Comparison of ENCODE assay signal across 10 cellular contexts in the genomic region with DNA sequence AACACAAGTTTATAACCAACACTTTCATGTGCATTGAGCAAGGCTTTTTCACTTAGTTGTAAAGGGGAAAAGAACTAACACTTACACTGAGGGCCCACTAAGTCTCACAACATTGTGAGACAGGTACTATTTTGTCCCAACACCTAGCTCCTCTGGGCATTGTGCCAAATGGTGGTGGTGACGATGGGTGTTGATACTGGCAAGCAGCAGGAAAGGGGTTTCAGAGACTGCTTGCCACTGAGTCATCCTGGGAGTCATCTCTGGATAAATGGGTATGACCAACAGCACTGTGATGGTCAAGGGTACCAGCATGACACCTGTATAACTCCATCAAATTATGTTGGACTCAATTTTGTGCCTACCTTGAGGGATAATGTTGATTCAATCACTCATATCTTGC.
DNase-seq lines count a peak whose midpoint lies in the region; ATAC-seq, FAIRE-seq and TF ChIP-seq lines count a peak whose summit lies in the region.
"Had no signal": no experiment of that assay in that cellular context is flagged by ENCODE, and none has a peak within 500 bp of the region (broad histone marks: within the 10 kb centered on the region; RNA-seq: fewer than 3 reads in every experiment).

No MANE protein-coding gene starts in this region.

- no peak overlapping the region for H3K14ac ChIP-seq in IMR-90 (replicated peaks; ENCODE audit: low read depth, low read length)

- H3K36me3 ChIP-seq in IMR-90 (ENCODE audit: control insufficient read depth, insufficient read depth, low read length), result no peaks in the 10 kb centered on the region

- FAIRE-seq in GM19239 (lab: Jason Lieb, UNC), result no peak
- FAIRE-seq: G401.6 had no signal

- CTCF ChIA-PET in IMR-90 (lab: Yijun Ruan, JAX), result no interaction called here

- H3K4me3 ChIP-seq in IMR-90 (ENCODE audit: insufficient read depth, low read depth, low read length), result no peak overlapping the region

- H3K27me3 ChIP-seq in IMR-90 (ENCODE audit: control insufficient read depth, insufficient read depth, low read length), result no peaks in the 10 kb centered on the region

- no peaks in the 10 kb centered on the region for H3K79me1 ChIP-seq in IMR-90 (ENCODE audit: low read depth in 1 of 2, low read length in 2 of 2)

- no peak overlapping the region for H2BK20ac ChIP-seq in IMR-90 (ENCODE audit: low read depth, low read length)

- H2AK9ac ChIP-seq in IMR-90 (replicated peaks; ENCODE audit: low read depth, low read length, poor library complexity), result no peak overlapping the region

- H3K27ac ChIP-seq in IMR-90 (ENCODE audit: insufficient read depth, low read length), result no peak overlapping the region
- H3K27ac ChIP-seq: HL-60 had no signal

- no peak overlapping the region for H3K4ac ChIP-seq in IMR-90 (ENCODE audit: low read depth, low read length)

- intact Hi-C loops in IMR-90 (cut with micrococcal nuclease), result loop anchor here (10.0 kb wide), 1 partner anchor 114 kb away; no protein-coding TSS in a partner anchor

- H2BK15ac ChIP-seq in IMR-90 (ENCODE audit: low read depth, low read length), result no peak overlapping the region

- H4K5ac ChIP-seq in IMR-90 (ENCODE audit: low read depth, low read length), result no peak overlapping the region

- DNase-seq in COR-L47 (lab: John Stamatoyannopoulos, UW) (peak; percentile 81), IMR-90 (peak; percentile 47), kidney glomerular epithelial cell (lab: John Stamatoyannopoulos, UW) (peak; percentile 17), GM19239 (ENCODE audit: insufficient read length, low spot score) (no peak)
- peak; percentile 18 to 35 for DNase-seq in activated CD4-positive, alpha-beta T cell treated with anti-CD3 and anti-CD28 coated beads, Interleukin-2, amount 50 U/mL, for 48 hours

- H4K91ac ChIP-seq in IMR-90 (ENCODE audit: insufficient read depth, low read depth, low read length), result no peak overlapping the region

- TF ChIP-seq POLR2A in IMR-90 (IDR thresholded peaks at IDR 0.05; ENCODE audit: low read depth, low read length), result no peak

- H3K4me2 ChIP-seq in IMR-90 (ENCODE audit: low read depth, low read length), result no peak overlapping the region

- no peak overlapping the region for H4K8ac ChIP-seq in IMR-90 (ENCODE audit: low read depth in 2 of 2, low read length in 2 of 2)

- no peak overlapping the region for H3K18ac ChIP-seq in IMR-90 (ENCODE audit: low read depth, low read length)

- H3K23ac ChIP-seq in IMR-90 (ENCODE audit: low read depth, low read length), result no peak overlapping the region

- ATAC-seq in IMR-90 (ENCODE audit: low read depth), result no peak
- ATAC-seq in GM19351 (IDR thresholded peaks at IDR 0.05; ENCODE audit: unreplicated experiment), result no peak
- no peak for ATAC-seq in HG03521 (IDR thresholded peaks at IDR 0.05; ENCODE audit: unreplicated experiment)
- no peak for ATAC-seq in HG02852 (IDR thresholded peaks at IDR 0.05; ENCODE audit: unreplicated experiment)

- H4K20me1 ChIP-seq in IMR-90 (ENCODE audit: insufficient read depth, low read length), result no peaks in the 10 kb centered on the region

- in situ Hi-C loops in IMR-90 (cut with MboI; ENCODE audit: low sequenced_read_pairs), result no loop called here

- no peak for TF ChIP-seq RAD21 in IMR-90 (IDR thresholded peaks at IDR 0.05; ENCODE audit: low read length)

- H2BK5ac ChIP-seq in IMR-90 (ENCODE audit: low read depth, low read length, poor library complexity, severe bottlenecking), result no peak overlapping the region

- H3K9me3 ChIP-seq in IMR-90 (ENCODE audit: control insufficient read depth, insufficient read depth, low read length), result no peaks in the 10 kb centered on the region

- H2AK5ac ChIP-seq in IMR-90 (ENCODE audit: low read depth, low read length), result no peak overlapping the region

- H2BK120ac ChIP-seq in IMR-90 (ENCODE audit: low read depth, low read length), result no peak overlapping the region

- no peaks in the 10 kb centered on the region; the same call in 1 of the 2 replicates for H3K9me1 ChIP-seq in IMR-90 (ENCODE audit: insufficient read depth, low read length)

- no TSS peak for BruUV-seq in IMR-90 (replicated peaks; lab: Mats Ljungman, UMichigan)

- dilution Hi-C loops in IMR-90 (cut with HindIII; ENCODE audit: low sequenced_read_pairs, unreplicated experiment), result no loop called here

- no peak overlapping the region for H3K9ac ChIP-seq in IMR-90 (ENCODE audit: low read depth, low read length)

- peaks cover 6% of the 10 kb centered on the region for H3K4me1 ChIP-seq in IMR-90 (ENCODE audit: control insufficient read depth, insufficient read depth, low read length)

- no peak overlapping the region for H2AFZ ChIP-seq in IMR-90 (replicated peaks; ENCODE audit: low read length, poor library complexity)

- no peak for TF ChIP-seq CTCF in IMR-90 (conservative IDR thresholded peaks at IDR 0.05; ENCODE audit: low read depth, low read length)

- POLR2A ChIA-PET in IMR-90 (lab: Charles Lee; ENCODE audit: unreplicated experiment), result no interaction called here

- H3K56ac ChIP-seq in IMR-90 (ENCODE audit: extremely low read depth, insufficient read depth, low read length), result no peak overlapping the region

- no CpG with 5 or more reads among the region's 1 CpG for WGBS in IMR-90 (ENCODE audit: extremely low coverage in 2 of 2, insufficient read length in 1 of 2), 2 experiments

TF ChIP-seq in IMR-90, 13 proteins besides CTCF, POLR2A, EP300 and RAD21:
- TF ChIP-seq SMC3 (IDR thresholded peaks at IDR 0.05; ENCODE audit: low read depth, low read length) (no peak), MXI1 (IDR thresholded peaks at IDR 0.05; ENCODE audit: borderline replicate concordance, low read depth, low read length) (no peak), RCOR1 (IDR thresholded peaks at IDR 0.05; ENCODE audit: insufficient replicate concordance, low read length) (no peak), CHD1 (IDR thresholded peaks at IDR 0.05; ENCODE audit: low read depth, low read length) (no peak), MAFK (IDR thresholded peaks at IDR 0.05; ENCODE audit: low read depth, low read length) (no peak), USF2 (IDR thresholded peaks at IDR 0.05; ENCODE audit: low read depth, low read length) (no peak), MAZ (IDR thresholded peaks at IDR 0.05; ENCODE audit: borderline replicate concordance, low read depth, low read length) (no peak), BHLHE40 (IDR thresholded peaks at IDR 0.05; ENCODE audit: low read depth, low read length) (no peak), RFX5 (IDR thresholded peaks at IDR 0.05; ENCODE audit: low read depth, low read length) (no peak), ELK1 (IDR thresholded peaks at IDR 0.05; ENCODE audit: borderline replicate concordance, low read depth, low read length) (no peak), CEBPB (IDR thresholded peaks at IDR 0.05; ENCODE audit: low read depth, low read length) (no peak), FOS (IDR thresholded peaks at IDR 0.05; ENCODE audit: low read depth, low read length) (no peak), NFE2L2 (IDR thresholded peaks at IDR 0.05; ENCODE audit: low read depth, low read length) (no peak)
